Comparison of ENCODE assay signal across 16 cellular contexts in the genomic region with DNA sequence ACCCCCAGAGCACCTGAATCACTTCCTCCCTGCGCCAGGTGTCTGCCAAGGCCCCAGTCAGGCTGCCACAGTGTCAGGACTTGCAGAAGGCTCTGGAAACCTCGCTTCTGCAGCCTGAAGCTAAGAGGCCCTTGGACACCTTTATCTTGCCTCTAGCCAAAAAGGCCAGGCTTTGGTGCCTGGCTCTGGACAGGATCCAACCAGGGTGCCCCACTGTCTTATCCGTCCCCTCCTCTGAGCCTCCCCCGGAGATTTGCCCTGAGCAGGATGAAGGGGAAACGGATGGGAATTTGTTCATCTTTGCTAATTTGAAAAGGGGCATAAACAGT. TPM values are rescaled to one million over a fixed set of nuclear protein-coding genes. Genes with fewer than 3 reads are reported as not detected.
DNase-seq lines count a peak whose midpoint lies in the region; ATAC-seq, FAIRE-seq and TF ChIP-seq lines count a peak whose summit lies in the region.
"Had no signal": no experiment of that assay in that cellular context is flagged by ENCODE, and none has a peak within 500 bp of the region (broad histone marks: within the 10 kb centered on the region; RNA-seq: fewer than 3 reads in every experiment).

No MANE protein-coding gene starts in this region.

- no peak overlapping the region for H3K4me3 ChIP-seq in BLaER1 treated with 17β-estradiol and CSF1 and Interleukin-3, amounts not matched to agents 10 nM and 100 nM
- H3K4me3 ChIP-seq in astrocyte (ENCODE audit: insufficient read depth, low read depth, low read length) (no peak overlapping the region), GM23248 (no peak overlapping the region)

- TF ChIP-seq CTCF in astrocyte (IDR thresholded peaks at IDR 0.05; ENCODE audit: insufficient read depth, low read depth, low read length) = no peak

- H3K4me3 Mint-ChIP-seq in astrocyte (ENCODE audit: unreplicated experiment) = no peak overlapping the region
- H3K4me3 Mint-ChIP-seq: activated CD4-positive, alpha-beta T cell treated with anti-CD3 and anti-CD28 coated beads for 36 hours; activated naive CD4-positive, alpha-beta T cell treated with anti-CD3 and anti-CD28 coated beads, Interleukin-2, amount 10 ng/mL, durations not matched to agents 7 days and 5 days had no signal

- no peak overlapping the region for H3K27ac ChIP-seq in BLaER1 treated with 17β-estradiol and CSF1 and Interleukin-3, amounts not matched to agents 10 nM and 100 nM
- no peak overlapping the region for H3K27ac ChIP-seq in astrocyte (ENCODE audit: low read depth, low read length)
- H3K27ac ChIP-seq in GM23248 = no peak overlapping the region

- H3K79me2 ChIP-seq in astrocyte (ENCODE audit: insufficient read depth, low read length) (no peaks in the 10 kb centered on the region), GM23248 (ENCODE audit: insufficient read depth) (no peaks in the 10 kb centered on the region)

- no peaks in the 10 kb centered on the region for H3K36me3 Mint-ChIP-seq in astrocyte (ENCODE audit: low read depth, unreplicated experiment)
- H3K36me3 Mint-ChIP-seq: activated naive CD4-positive, alpha-beta T cell treated with anti-CD3 and anti-CD28 coated beads, Interleukin-2, amount 10 ng/mL, durations not matched to agents 7 days and 5 days had no signal

- no peak for FAIRE-seq in astrocyte (lab: Jason Lieb, UNC)
- FAIRE-seq: GM19239, islet of Langerhans had no signal

- H3K4me2 ChIP-seq in BLaER1 treated with 17β-estradiol and CSF1 and Interleukin-3, amounts not matched to agents 10 nM and 100 nM = peak overlapping the region in 9 of 11 experiments; percentile 68 to 84 (median 73); a peak in 15 of 22 replicates
- H3K4me2 ChIP-seq in astrocyte (ENCODE audit: low read length) (no peak overlapping the region), GM23248 (ENCODE audit: unreplicated experiment) (no peak overlapping the region)

- peaks cover 29 to 40% (median 34%) of the 10 kb centered on the region in 10 experiments for H3K4me1 ChIP-seq in BLaER1 treated with 17β-estradiol and CSF1 and Interleukin-3, amounts not matched to agents 10 nM and 100 nM
- peaks cover 10% of the 10 kb centered on the region for H3K4me1 ChIP-seq in astrocyte (ENCODE audit: insufficient read depth, low read length)
- no peaks in the 10 kb centered on the region for H3K4me1 ChIP-seq in GM23248 (ENCODE audit: insufficient read depth)

- H3K4me1 Mint-ChIP-seq in astrocyte (ENCODE audit: low read depth, unreplicated experiment) = peaks cover 1% of the 10 kb centered on the region
- H3K4me1 Mint-ChIP-seq: activated CD4-positive, alpha-beta T cell treated with anti-CD3 and anti-CD28 coated beads for 36 hours; activated naive CD4-positive, alpha-beta T cell treated with anti-CD3 and anti-CD28 coated beads, Interleukin-2, amount 10 ng/mL, durations not matched to agents 7 days and 5 days had no signal

- H3K9me2 ChIP-seq in GM23248 (ENCODE audit: insufficient read depth) = no peaks in the 10 kb centered on the region

- no peak overlapping the region for H3K9ac ChIP-seq in BLaER1 treated with 17β-estradiol and CSF1 and Interleukin-3, amounts not matched to agents 10 nM and 100 nM
- H3K9ac ChIP-seq in astrocyte (ENCODE audit: low read length) (no peak overlapping the region), GM23248 (no peak overlapping the region)

- H3K27ac Mint-ChIP-seq in astrocyte (ENCODE audit: unreplicated experiment) = no peak overlapping the region
- H3K27ac Mint-ChIP-seq: activated CD4-positive, alpha-beta T cell treated with anti-CD3 and anti-CD28 coated beads for 36 hours; activated naive CD4-positive, alpha-beta T cell treated with anti-CD3 and anti-CD28 coated beads, Interleukin-2, amount 10 ng/mL, durations not matched to agents 7 days and 5 days had no signal

- peaks cover 21% of the 10 kb centered on the region for H3K27me3 Mint-ChIP-seq in astrocyte (ENCODE audit: low read depth, unreplicated experiment)
- H3K27me3 Mint-ChIP-seq: activated CD4-positive, alpha-beta T cell treated with anti-CD3 and anti-CD28 coated beads for 36 hours had no signal

- 80 to 85% methylated on average over 5 of the region's 5 CpGs for WGBS in GM23248 (ENCODE audit: low coverage in 1 of 2, low lambda C conversion rate in 2 of 2, missing lambda C conversion rate in 2 of 2), 2 experiments

- no peaks in the 10 kb centered on the region for H3K9me3 ChIP-seq in BLaER1 treated with 17β-estradiol and CSF1 and Interleukin-3, amounts not matched to agents 10 nM and 100 nM (replicated peaks in 1 of 11)
- no peaks in the 10 kb centered on the region for H3K9me3 ChIP-seq in astrocyte (ENCODE audit: insufficient read depth, low read depth, low read length)
- no peaks in the 10 kb centered on the region for H3K9me3 ChIP-seq in GM23248 (ENCODE audit: low read depth)
- H3K9me3 ChIP-seq: heart right ventricle had no signal

- no peaks in the 10 kb centered on the region for H3K9me3 Mint-ChIP-seq in astrocyte (ENCODE audit: unreplicated experiment)
- H3K9me3 Mint-ChIP-seq: activated naive CD4-positive, alpha-beta T cell treated with anti-CD3 and anti-CD28 coated beads, Interleukin-2, amount 10 ng/mL, durations not matched to agents 7 days and 5 days had no signal

- no peaks in the 10 kb centered on the region for H3K27me3 ChIP-seq in BLaER1 treated with 17β-estradiol and CSF1 and Interleukin-3, amounts not matched to agents 10 nM and 100 nM
- H3K27me3 ChIP-seq in astrocyte (ENCODE audit: insufficient read depth, low read length) (no peaks in the 10 kb centered on the region), GM23248 (replicated peaks; ENCODE audit: insufficient read depth) (no peaks in the 10 kb centered on the region)
- H3K27me3 ChIP-seq: heart right ventricle had no signal

- peak; percentile 61 to 73 for DNase-seq in NCI-H446 (lab: John Stamatoyannopoulos, UW)
- DNase-seq in astrocyte (ENCODE audit: low read depth) = no peak
- peak; percentile 64 for DNase-seq in mesenteric fat pad (ENCODE audit: low spot score)
- DNase-seq in GM23248 = no peak
- DNase-seq in dedifferentiated amniotic fluid mesenchymal stem cell (ENCODE audit: extremely low spot score) = no peak
- DNase-seq in stimulated activated CD4-positive, alpha-beta T cell treated with anti-CD3 and anti-CD28 coated beads, Interleukin-12 subunit alpha, Interleukin-12 subunit beta, amount 100 ng/mL, for 4 hours = no peak
- DNase-seq: activated CD4-positive, alpha-beta T cell treated with anti-CD3 and anti-CD28 coated beads for 36 hours; activated naive CD4-positive, alpha-beta T cell treated with anti-CD3 and anti-CD28 coated beads, Interleukin-2, amount 10 ng/mL, durations not matched to agents 7 days and 5 days; heart right ventricle; right cardiac atrium; stimulated activated CD4-positive, alpha-beta T cell treated with anti-CD3 and anti-CD28 coated beads, Interleukin-4, amount 100 ng/mL, for 1 hour; T-helper 9 cell had no signal

- ATAC-seq in HG03095 (IDR thresholded peaks at IDR 0.05; ENCODE audit: unreplicated experiment) = no peak
- ATAC-seq: activated CD4-positive, alpha-beta T cell treated with anti-CD3 and anti-CD28 coated beads for 36 hours had no signal

- H3K36me3 ChIP-seq in BLaER1 treated with 17β-estradiol and CSF1 and Interleukin-3, amounts not matched to agents 10 nM and 100 nM = no peaks in the 10 kb centered on the region
- H3K36me3 ChIP-seq in astrocyte (ENCODE audit: insufficient read depth, low read length) (no peaks in the 10 kb centered on the region), GM23248 (ENCODE audit: low read depth) (no peaks in the 10 kb centered on the region)
- H3K36me3 ChIP-seq: heart right ventricle had no signal

- no peaks in the 10 kb centered on the region for H3F3A ChIP-seq in GM23248 (ENCODE audit: insufficient read depth)

- H2AFZ ChIP-seq in astrocyte (ENCODE audit: low read depth, low read length) = peak overlapping the region; percentile 81
- no peak overlapping the region for H2AFZ ChIP-seq in GM23248

- peaks cover 0 to 7% (median 0%) of the 10 kb centered on the region in 11 experiments; a peak in 1 of 22 replicates for H4K20me1 ChIP-seq in BLaER1 treated with 17β-estradiol and CSF1 and Interleukin-3, amounts not matched to agents 10 nM and 100 nM
- no peaks in the 10 kb centered on the region for H4K20me1 ChIP-seq in astrocyte (ENCODE audit: insufficient read depth, low read length)
- H4K20me1 ChIP-seq in GM23248 (ENCODE audit: insufficient read depth) = no peaks in the 10 kb centered on the region

- in situ Hi-C loops in GM23248 (cut with MboI) = no loop called here

RNA-seq across cellular contexts. Expression of gene CLSTN1, which starts 12.8 kb away (rescaled TPM):
- total RNA-seq in astrocyte (181 and 197 TPM in 2 replicates), mesenteric fat pad (43.6 TPM)
- total RNA-seq in GM23248 (2014; rRNA removed; shearing (Covaris generic)) = 67.8 and 72.6 TPM in 2 replicates
- 56.8 and 59.7 TPM in 2 replicates for polyA plus RNA-seq in GM23248 (2016; fragmentation: Nextera tagmentation; extraction: Ambion mirVana)

Comparison
In these comparisons a context has a peak if more than half of its experiments do, and no peak if none do; other contexts are left out.
1. H3K4me2 ChIP-seq: peak in BLaER1 treated with 17β-estradiol and CSF1 and Interleukin-3, amounts not matched to agents 10 nM and 100 nM (9 of 11); none in astrocyte (single experiment) and GM23248 (single experiment).
2. DNase-seq: peak in NCI-H446 (2 of 2) and mesenteric fat pad (single experiment); none in astrocyte (single experiment), GM23248 (single experiment), dedifferentiated amniotic fluid mesenchymal stem cell (single experiment) and stimulated activated CD4-positive, alpha-beta T cell treated with anti-CD3 and anti-CD28 coated beads, Interleukin-12 subunit alpha, Interleukin-12 subunit beta, amount 100 ng/mL, for 4 hours (single experiment).